Comparison of ENCODE assay signal across 16 cellular contexts in the genomic region with DNA sequence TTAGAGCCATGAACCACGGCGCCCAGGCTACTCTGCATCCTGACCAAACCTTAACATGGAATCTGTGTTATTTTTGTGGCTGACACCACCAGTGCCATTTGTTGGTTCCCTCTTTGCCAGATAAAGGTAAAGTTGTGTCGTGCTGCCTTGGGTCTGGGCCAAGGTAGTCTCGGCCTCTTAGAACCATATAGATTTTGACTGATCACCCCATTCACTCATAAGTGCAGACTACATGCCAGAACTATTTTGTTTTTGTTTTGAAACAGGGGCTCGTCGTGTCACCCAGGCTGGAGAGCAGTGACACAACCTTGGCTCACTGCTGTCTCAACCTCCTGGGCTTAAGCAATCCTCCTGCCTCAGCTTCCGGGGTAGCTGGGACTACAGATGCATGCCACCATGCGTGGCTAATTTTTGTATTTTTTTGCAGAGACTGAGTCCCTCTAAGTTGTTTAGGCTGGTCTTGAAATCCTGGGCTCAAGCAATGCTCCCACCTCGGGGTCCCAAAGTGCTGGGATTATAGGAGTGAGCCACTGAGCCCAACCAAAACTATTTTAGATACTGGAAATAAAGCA. TPM values are rescaled to one million over a fixed set of nuclear protein-coding genes. Genes with fewer than 3 reads are reported as not detected.
DNase-seq lines count a peak whose midpoint lies in the region; ATAC-seq and TF ChIP-seq lines count a peak whose summit lies in the region.
"Had no signal": no experiment of that assay in that cellular context is flagged by ENCODE, and none has a peak within 500 bp of the region (broad histone marks: within the 10 kb centered on the region; RNA-seq: fewer than 3 reads in every experiment).

No MANE protein-coding gene starts in this region.

- H3K36me3 Mint-ChIP-seq in activated T-cell treated with anti-CD3 and anti-CD28 coated beads, Interleukin-2, amount 50 U/mL, for 24 hours (ENCODE audit: low read depth) = no peaks in the 10 kb centered on the region
- H3K36me3 Mint-ChIP-seq: CD4-positive, CD25-positive, alpha-beta regulatory T cell; immature natural killer cell had no signal

- H3K79me2 ChIP-seq in fibroblast of lung (ENCODE audit: control insufficient read depth, insufficient read depth, low read length) = no peaks in the 10 kb centered on the region

- no peak overlapping the region for H3K4me3 Mint-ChIP-seq in activated T-cell treated with anti-CD3 and anti-CD28 coated beads, Interleukin-2, amount 50 U/mL, for 24 hours
- H3K4me3 Mint-ChIP-seq: CD4-positive, CD25-positive, alpha-beta regulatory T cell; immature natural killer cell had no signal

- TF ChIP-seq POLR2A in gastrocnemius medialis (IDR thresholded peaks at IDR 0.05) = no peak

- intact Hi-C loops in gastrocnemius medialis (cut with DNase I; ENCODE audit: low total_unique reads) = loop anchor here (1.0 to 5.0 kb wide), 2 partner anchors 48 to 84 kb away; no protein-coding TSS in a partner anchor

- TF ChIP-seq CTCF in HL-60 (IDR thresholded peaks at IDR 0.05; ENCODE audit: insufficient read depth, low read length) = no peak
- no peak for TF ChIP-seq CTCF in fibroblast of lung (conservative IDR thresholded peaks at IDR 0.05 in 1 of 2, IDR thresholded peaks at IDR 0.05 in 1 of 2; ENCODE audit: low read depth in 1 of 2, low read length in 2 of 2)
- TF ChIP-seq CTCF in gastrocnemius medialis (IDR thresholded peaks at IDR 0.05 in 4 of 5, conservative IDR thresholded peaks at IDR 0.05 in 1 of 5) = no peak

- H3K4me1 ChIP-seq in fibroblast of lung (ENCODE audit: control insufficient read depth, extremely low read depth, insufficient read depth, low read length) = peaks cover 2% of the 10 kb centered on the region
- H3K4me1 ChIP-seq in gastrocnemius medialis = peaks cover 0 to 7% of the 10 kb centered on the region in 2 donors

- H3K9ac ChIP-seq in fibroblast of lung (ENCODE audit: insufficient read depth, low read length) = no peak overlapping the region

- H3K27ac ChIP-seq in HL-60 (replicated peaks) (peak overlapping the region; percentile 75), fibroblast of lung (ENCODE audit: insufficient read depth, low read length) (no peak overlapping the region), gastrocnemius medialis (no peak overlapping the region)
- H3K27ac ChIP-seq: suprapubic skin had no signal

- DNase-seq in HL-60 (ENCODE audit: low read depth in 1 of 2, low spot score in 1 of 2) = peak; percentile 61 to 92
- peak; percentile 82 for DNase-seq in RKO (ENCODE audit: low spot score)
- peak in 1 of 2 donors; percentile 29 for DNase-seq in fibroblast of lung (ENCODE audit: low read depth in 2 of 2)
- DNase-seq in gastrocnemius medialis = peak in 1 of 2 donors; percentile 51
- no peak for DNase-seq in activated T-cell treated with anti-CD3 and anti-CD28 coated beads, Interleukin-2, amount 50 U/mL, for 24 hours
- DNase-seq in DMS79 treated with DMSO at 0.1 percent for 48 hours (lab: John Stamatoyannopoulos, UW) = no peak
- no peak for DNase-seq in T1000 (lab: John Stamatoyannopoulos, UW)
- DNase-seq: activated CD4-positive, alpha-beta T cell treated with anti-CD3 and anti-CD28 coated beads, Interleukin-2, amount 50 U/mL, for 4 hours; activated gamma-delta T cell treated with Interleukin-2 at 50 U/mL for 16 hours; CD4-positive, CD25-positive, alpha-beta regulatory T cell; central memory CD4-positive, alpha-beta T cell; immature natural killer cell; NCI-H1417 treated with DMSO at 0.1 percent for 48 hours; NCI-H526 treated with DMSO at 0.1 percent for 48 hours had no signal

- H2AFZ ChIP-seq in fibroblast of lung (ENCODE audit: low read length) = peak overlapping the region; percentile 12

- ATAC-seq in gastrocnemius medialis = peak; percentile 34 to 60
- ATAC-seq in GM18502 (IDR thresholded peaks at IDR 0.05; ENCODE audit: poor library complexity, unreplicated experiment) = no peak

- no peaks in the 10 kb centered on the region for H4K20me1 ChIP-seq in fibroblast of lung (ENCODE audit: control insufficient read depth, extremely low read depth, insufficient read depth, low read length)

- H3K27me3 Mint-ChIP-seq in activated T-cell treated with anti-CD3 and anti-CD28 coated beads, Interleukin-2, amount 50 U/mL, for 24 hours = peaks cover 32% of the 10 kb centered on the region

- no peak overlapping the region for H3K4me2 ChIP-seq in fibroblast of lung (ENCODE audit: extremely low read depth, insufficient read depth, low read length)

- no peak overlapping the region for H3K4me3 ChIP-seq in HL-60 (replicated peaks; ENCODE audit: insufficient read depth, low read length)
- H3K4me3 ChIP-seq in fibroblast of lung (replicated peaks in 1 of 4; ENCODE audit: control extremely low read depth in 1 of 4, insufficient read depth in 1 of 4, low read depth in 3 of 4, low read length in 4 of 4) = no peak overlapping the region
- no peak overlapping the region for H3K4me3 ChIP-seq in gastrocnemius medialis
- H3K4me3 ChIP-seq: suprapubic skin had no signal

- H3K9me3 Mint-ChIP-seq in activated T-cell treated with anti-CD3 and anti-CD28 coated beads, Interleukin-2, amount 50 U/mL, for 24 hours = no peaks in the 10 kb centered on the region
- H3K9me3 Mint-ChIP-seq: CD4-positive, CD25-positive, alpha-beta regulatory T cell had no signal

- no peaks in the 10 kb centered on the region for H3K27me3 ChIP-seq in HL-60 (ENCODE audit: insufficient read depth, poor library complexity, severe bottlenecking)
- no peaks in the 10 kb centered on the region for H3K27me3 ChIP-seq in fibroblast of lung (ENCODE audit: control insufficient read depth, insufficient read depth, low read length)
- H3K27me3 ChIP-seq in gastrocnemius medialis = no peaks in the 10 kb centered on the region

- H3K27ac Mint-ChIP-seq in activated T-cell treated with anti-CD3 and anti-CD28 coated beads, Interleukin-2, amount 50 U/mL, for 24 hours = no peak overlapping the region
- H3K27ac Mint-ChIP-seq: CD4-positive, CD25-positive, alpha-beta regulatory T cell; immature natural killer cell had no signal

- H3K9me3 ChIP-seq in fibroblast of lung (ENCODE audit: control insufficient read depth, insufficient read depth, low read depth, low read length) (no peaks in the 10 kb centered on the region), gastrocnemius medialis (no peaks in the 10 kb centered on the region)
- H3K9me3 ChIP-seq: suprapubic skin had no signal

- H3K36me3 ChIP-seq in fibroblast of lung (ENCODE audit: control insufficient read depth, insufficient read depth, low read length) (no peaks in the 10 kb centered on the region), gastrocnemius medialis (no peaks in the 10 kb centered on the region)
- H3K36me3 ChIP-seq: suprapubic skin had no signal

- in situ Hi-C loops in gastrocnemius medialis (cut with MboI; ENCODE audit: low sequenced_read_pairs in 4 of 4) = no loop called here

- no peaks in the 10 kb centered on the region for H3K4me1 Mint-ChIP-seq in activated T-cell treated with anti-CD3 and anti-CD28 coated beads, Interleukin-2, amount 50 U/mL, for 24 hours (ENCODE audit: low read depth)
- H3K4me1 Mint-ChIP-seq: CD4-positive, CD25-positive, alpha-beta regulatory T cell; immature natural killer cell had no signal

RNA-seq across cellular contexts. Expression of a gene that starts 19.2 kb away (rescaled TPM):
- total RNA-seq in fibroblast of lung (4.1 and 4.9 TPM in 2 replicates), gastrocnemius medialis (10 to 100 TPM in 1 of 4 donors, 1 to 10 TPM in 3; 5.3 to 12.5 (median 8.2) TPM)
- 1.1 and 2.0 TPM in 2 replicates for polyA plus RNA-seq in fibroblast of lung
- polyA plus RNA-seq in fibroblast of lung (2012) = 1.0 and 1.7 TPM in 2 replicates
- polyA minus RNA-seq in fibroblast of lung (ENCODE audit: low replicate concordance) = 1.3 and 3.6 TPM in 2 replicates

RNA-seq across cellular contexts. Expression of a gene that starts 20.8 kb away (rescaled TPM):
- total RNA-seq in fibroblast of lung (0.83 and 1.0 TPM in 2 replicates), gastrocnemius medialis (10 to 100 TPM in 1 of 4 donors, 1 to 10 TPM in 2, under 1 TPM in 1; 0.72 to 15.3 (median 2.3) TPM)
- polyA plus RNA-seq in fibroblast of lung = 0.23 and 0.30 TPM in 2 replicates
- polyA plus RNA-seq in fibroblast of lung (2012) = 0.12 and 0.17 TPM in 2 replicates
- polyA minus RNA-seq in fibroblast of lung (ENCODE audit: low replicate concordance) = 0.07 TPM in 1 of 2 replicates, not detected in the other

Comparison
In these comparisons a context has a peak if more than half of its experiments do, and no peak if none do; other contexts are left out.
1. DNase-seq: peak in HL-60 (2 of 2) and RKO (single experiment); none in activated T-cell treated with anti-CD3 and anti-CD28 coated beads, Interleukin-2, amount 50 U/mL, for 24 hours (single experiment), DMS79 treated with DMSO at 0.1 percent for 48 hours (single experiment) and T1000 (single experiment).